In genomic region chr11:44747339-44747738, GRCh38 we compare ENCODE assay signal across 16 cellular contexts. TPM values are rescaled to one million over a fixed set of nuclear protein-coding genes. Genes with fewer than 3 reads are reported as not detected.
DNase-seq lines count a peak whose midpoint lies in the region; ATAC-seq and FAIRE-seq lines count a peak whose summit lies in the region.
"Had no signal": no experiment of that assay in that cellular context is flagged by ENCODE, and none has a peak within 500 bp of the region (broad histone marks: within the 10 kb centered on the region; RNA-seq: fewer than 3 reads in every experiment).

No MANE protein-coding gene starts in this region.

- H3K4me1 ChIP-seq in right cardiac atrium (ENCODE audit: control insufficient read depth, insufficient read depth, low read length) (peaks cover 22% of the 10 kb centered on the region), aorta (ENCODE audit: control insufficient read depth in 1 of 2, insufficient read depth in 2 of 2, low read length in 2 of 2) (peaks cover 0 to 5% of the 10 kb centered on the region in 2 donors)

- no peaks in the 10 kb centered on the region for H3K9me3 ChIP-seq in right cardiac atrium (ENCODE audit: control insufficient read depth, low read length)
- H3K9me3 ChIP-seq in aorta (ENCODE audit: control insufficient read depth, low read length) = no peaks in the 10 kb centered on the region
- H3K9me3 ChIP-seq: tibial nerve had no signal

- no peaks in the 10 kb centered on the region for H3K36me3 ChIP-seq in aorta (ENCODE audit: control insufficient read depth in 1 of 2, insufficient read depth in 2 of 2, low read length in 1 of 2)
- H3K36me3 ChIP-seq: tibial nerve had no signal

- ATAC-seq in right cardiac atrium (peak in 1 of 2 donors; percentile 4), HG03108 (IDR thresholded peaks at IDR 0.05; ENCODE audit: unreplicated experiment) (no peak), aorta (ENCODE audit: low FRiP score) (no peak)
- ATAC-seq: activated CD4-positive, CD25-positive, alpha-beta regulatory T cell treated with anti-CD3 and anti-CD28 coated beads, Interleukin-2, amount 50 U/mL, for 24 hours had no signal

- DNase-seq in A172 (ENCODE audit: low spot score) (peak; percentile 33), EL (peak; percentile 7), right cardiac atrium (no peak), aorta (no peak), NCI-H524 (lab: John Stamatoyannopoulos, UW) (no peak), frontal cortex (ENCODE audit: low spot score in 2 of 2) (no peak)
- peak; percentile 34 for DNase-seq in central memory CD4-positive, alpha-beta T cell
- DNase-seq: activated CD8-positive, alpha-beta memory T cell treated with anti-CD3 and anti-CD28 coated beads, Interleukin-2, amount 50 U/mL, for 4 hours; DMS153; NCI-H2081; stimulated activated CD4-positive, alpha-beta T cell treated with anti-CD3 and anti-CD28 coated beads, Interleukin-2, amount 100 ng/mL, for 24 hours; T-helper 1 cell had no signal

- H3K27ac ChIP-seq in right cardiac atrium (ENCODE audit: low read length) (peak overlapping the region; percentile 44), aorta (ENCODE audit: low read depth in 1 of 2, low read length in 2 of 2) (no peak overlapping the region)
- H3K27ac ChIP-seq: epithelial cell of prostate, tibial nerve had no signal

- intact Hi-C loops in right cardiac atrium (cut with DNase I) (no loop called here), aorta (cut with DNase I) (no loop called here)

- WGBS in right cardiac atrium = 38% methylated on average over 6 of the region's 6 CpGs
- 58 to 67% methylated on average over 6 of the region's 6 CpGs for WGBS in aorta, 2 donors

- H3K4me3 ChIP-seq in right cardiac atrium (ENCODE audit: low read length) = no peak overlapping the region
- no peak overlapping the region for H3K4me3 ChIP-seq in aorta (ENCODE audit: low read length in 2 of 2)
- H3K4me3 ChIP-seq: tibial nerve had no signal

- FAIRE-seq in frontal cortex (lab: Jason Lieb, UNC) = no peak

- H3K27me3 ChIP-seq in right cardiac atrium (ENCODE audit: control insufficient read depth, insufficient read depth) (no peaks in the 10 kb centered on the region), aorta (ENCODE audit: control insufficient read depth in 1 of 2, insufficient read depth in 2 of 2, low read length in 1 of 2) (no peaks in the 10 kb centered on the region)
- H3K27me3 ChIP-seq: tibial nerve had no signal

RNA-seq across cellular contexts. Expression of gene TSPAN18, which starts 20.6 kb away (rescaled TPM):
- not detected in 2 replicates for total RNA-seq in A172 (2014; rRNA removed; shearing (Covaris generic))
- total RNA-seq in right cardiac atrium (100 to 1,000 TPM; 158 to 236 (median 207) TPM), aorta (10 to 100 TPM; 34.8 to 44.9 TPM), frontal cortex (13.9 TPM)
- polyA plus RNA-seq in right cardiac atrium (120 TPM), aorta (1 to 10 TPM; 1.0 to 1.2 TPM)

Comparison
In these comparisons a context has a peak if more than half of its experiments do, and no peak if none do; other contexts are left out.
1. DNase-seq: peak in A172 (single experiment), EL (single experiment) and central memory CD4-positive, alpha-beta T cell (single experiment); none in right cardiac atrium (0 of 3), aorta (0 of 2), NCI-H524 (0 of 2) and frontal cortex (0 of 2).
2. RNA of gene TSPAN18, which starts 20.6 kb away (total RNA-seq): 158 to 236 TPM in right cardiac atrium, 34.8 to 44.9 TPM in aorta and 13.9 TPM in frontal cortex (single experiment); not detected in A172; every median in the first group is over 10 times any median in the second.